In genomic region chr16:19021747-19022146, GRCh38 we compare ENCODE assay signal across 3 cellular contexts.
TF ChIP-seq lines count a peak whose summit lies in the region.

No MANE protein-coding gene starts in this region.

TF ChIP-seq in HepG2, 621 proteins besides CTCF, POLR2A, EP300 and RAD21:
- TF ChIP-seq ETS1 (CRISPR knock-in tag; IDR thresholded peaks at IDR 0.05) (no peak), ZNF12 (CRISPR knock-in tag; IDR thresholded peaks at IDR 0.05) (peak; percentile 99), ZNF263 (CRISPR knock-in tag; IDR thresholded peaks at IDR 0.05) (no peak)

TF ChIP-seq in HEK293, 187 proteins besides CTCF, POLR2A, EP300 and RAD21:
- TF ChIP-seq TRIM28 (IDR thresholded peaks at IDR 0.05; ENCODE audit: borderline replicate concordance, low read length) (0 out of 2 replicates have a peak, but pooled peaks have one; percentile 30), ZNF37A (tag by site-specific recombination; IDR thresholded peaks at IDR 0.05) (no peak), GFI1B (tag by site-specific recombination; IDR thresholded peaks at IDR 0.05) (no peak), SP3 (tag by site-specific recombination; IDR thresholded peaks at IDR 0.05) (no peak), ZNF513 (tag by site-specific recombination; IDR thresholded peaks at IDR 0.05) (no peak)

TF ChIP-seq in K562, 482 proteins besides CTCF, POLR2A, EP300 and RAD21:
- TF ChIP-seq GTF2E2 (tag; IDR thresholded peaks at IDR 0.05): no peak
- TF ChIP-seq KDM1A (IDR thresholded peaks at IDR 0.05): no peak
- peak; percentile 98 for TF ChIP-seq ZNF12 (CRISPR knock-in tag; IDR thresholded peaks at IDR 0.05)
